ENCODE assay signal across 14 cellular contexts in genomic region chr5:54551292-54551691, GRCh38. TPM values are rescaled to one million over a fixed set of nuclear protein-coding genes. Genes with fewer than 3 reads are reported as not detected.
DNase-seq lines count a peak whose midpoint lies in the region; ATAC-seq and TF ChIP-seq lines count a peak whose summit lies in the region.
"Had no signal": no experiment of that assay in that cellular context is flagged by ENCODE, and none has a peak within 500 bp of the region (broad histone marks: within the 10 kb centered on the region; RNA-seq: fewer than 3 reads in every experiment).

No MANE protein-coding gene starts in this region.

- TF ChIP-seq CTCF in lower lobe of right lung (IDR thresholded peaks at IDR 0.05): no peak

- H3K9me3 ChIP-seq in SK-N-MC (ENCODE audit: low read depth, low read length) (no peaks in the 10 kb centered on the region), lower lobe of right lung (no peaks in the 10 kb centered on the region)

- H3K9ac ChIP-seq in SK-N-MC (ENCODE audit: insufficient read length): no peak overlapping the region
- H3K9ac ChIP-seq: KMS-11 had no signal

- H3K27ac ChIP-seq in SK-N-MC (peak overlapping the region; percentile 54), layer of hippocampus (ENCODE audit: low read depth, low read length) (peak overlapping the region; percentile 65), substantia nigra (ENCODE audit: low read depth, low read length, poor library complexity, severe bottlenecking) (peak overlapping the region; percentile 75), lower lobe of right lung (no peak overlapping the region)
- H3K27ac ChIP-seq: KMS-11 had no signal

- H3K4me3 ChIP-seq in SK-N-MC: no peak overlapping the region
- no peak overlapping the region for H3K4me3 ChIP-seq in lower lobe of right lung

- DNase-seq in MV-4-11 (lab: John Stamatoyannopoulos, UW) (peak; percentile 36), SK-N-MC (ENCODE audit: low read depth, low spot score) (no peak), substantia nigra (lab: John Stamatoyannopoulos, UW) (no peak), lower lobe of right lung (no peak), NCI-H510A (lab: John Stamatoyannopoulos, UW) (no peak)
- DNase-seq: ACHN; CD8-positive, alpha-beta memory T cell; NCI-H1694 treated with DMSO at 0.1 percent for 48 hours; NCI-H510A treated with DMSO at 0.1 percent for 48 hours; NCI-H774; SHP77 treated with DMSO at 0.1 percent for 48 hours had no signal

- intact Hi-C loops in lower lobe of right lung (cut with DNase I): no loop called here

- no peak for ATAC-seq in GM21723 (IDR thresholded peaks at IDR 0.05; ENCODE audit: unreplicated experiment)
- no peak for ATAC-seq in lower lobe of right lung

- H3K27me3 ChIP-seq in layer of hippocampus (ENCODE audit: control insufficient read depth, insufficient read depth, low read length): no peaks in the 10 kb centered on the region
- no peaks in the 10 kb centered on the region for H3K27me3 ChIP-seq in lower lobe of right lung (ENCODE audit: low read depth)

- H3K36me3 ChIP-seq in SK-N-MC (ENCODE audit: insufficient read depth, low read length) (peaks cover 65% of the 10 kb centered on the region), lower lobe of right lung (peaks cover 6% of the 10 kb centered on the region)

- H3K4me1 ChIP-seq in lower lobe of right lung: peaks cover 11% of the 10 kb centered on the region

RNA-seq across cellular contexts. Expression of gene SNX18, which starts 33.7 kb away (rescaled TPM):
- total RNA-seq in lower lobe of right lung: 33.6 TPM
